ENCODE assay signal across 2 cellular contexts in genomic region chr1:248871837-248872401, GRCh38.
TF ChIP-seq lines count a peak whose summit lies in the region.

No MANE protein-coding gene starts in this region.

TF ChIP-seq in SK-N-SH, 30 proteins besides CTCF, POLR2A, EP300 and RAD21:
- TF ChIP-seq REST (IDR thresholded peaks at IDR 0.05; ENCODE audit: low read depth, low read length) (no peak), FOXM1 (IDR thresholded peaks at IDR 0.05; ENCODE audit: low read depth) (no peak), ZBTB33 (IDR thresholded peaks at IDR 0.05; ENCODE audit: borderline replicate concordance, low read depth) (no peak), GATA2 (CRISPR knock-in tag; IDR thresholded peaks at IDR 0.05) (no peak), RFX5 (IDR thresholded peaks at IDR 0.05; ENCODE audit: low read length) (no peak), ELF1 (IDR thresholded peaks at IDR 0.05) (no peak), USF2 (IDR thresholded peaks at IDR 0.05; ENCODE audit: borderline replicate concordance, low read depth, low read length) (no peak), SMC3 (IDR thresholded peaks at IDR 0.05; ENCODE audit: low read depth, low read length) (no peak), POLR2AphosphoS5 (IDR thresholded peaks at IDR 0.05; ENCODE audit: low read depth, low read length) (no peak), YY1 (IDR thresholded peaks at IDR 0.05; ENCODE audit: low read depth) (no peak), TAF1 (IDR thresholded peaks at IDR 0.05; ENCODE audit: borderline replicate concordance, low read depth, low read length) (no peak), FOSL2 (IDR thresholded peaks at IDR 0.05; ENCODE audit: borderline replicate concordance, low read depth) (no peak), JUND (IDR thresholded peaks at IDR 0.05) (no peak), MXI1 (IDR thresholded peaks at IDR 0.05; ENCODE audit: low read depth, low read length) (no peak), TCF12 (IDR thresholded peaks at IDR 0.05) (no peak), FOXJ3 (CRISPR knock-in tag; IDR thresholded peaks at IDR 0.05) (no peak)
- TF ChIP-seq, protein P1, sequence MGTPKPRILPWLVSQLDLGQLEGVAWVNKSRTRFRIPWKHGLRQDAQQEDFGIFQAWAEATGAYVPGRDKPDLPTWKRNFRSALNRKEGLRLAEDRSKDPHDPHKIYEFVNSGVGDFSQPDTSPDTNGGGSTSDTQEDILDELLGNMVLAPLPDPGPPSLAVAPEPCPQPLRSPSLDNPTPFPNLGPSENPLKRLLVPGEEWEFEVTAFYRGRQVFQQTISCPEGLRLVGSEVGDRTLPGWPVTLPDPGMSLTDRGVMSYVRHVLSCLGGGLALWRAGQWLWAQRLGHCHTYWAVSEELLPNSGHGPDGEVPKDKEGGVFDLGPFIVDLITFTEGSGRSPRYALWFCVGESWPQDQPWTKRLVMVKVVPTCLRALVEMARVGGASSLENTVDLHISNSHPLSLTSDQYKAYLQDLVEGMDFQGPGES (IDR thresholded peaks at IDR 0.05; ENCODE audit: low read depth, low read length) = no peak

TF ChIP-seq in SK-N-SH treated with all-trans-retinoic acid at 6 μM for 48 hours, 23 proteins besides CTCF, POLR2A, EP300 and RAD21 (continued from another document):
- TF ChIP-seq, protein P2, sequence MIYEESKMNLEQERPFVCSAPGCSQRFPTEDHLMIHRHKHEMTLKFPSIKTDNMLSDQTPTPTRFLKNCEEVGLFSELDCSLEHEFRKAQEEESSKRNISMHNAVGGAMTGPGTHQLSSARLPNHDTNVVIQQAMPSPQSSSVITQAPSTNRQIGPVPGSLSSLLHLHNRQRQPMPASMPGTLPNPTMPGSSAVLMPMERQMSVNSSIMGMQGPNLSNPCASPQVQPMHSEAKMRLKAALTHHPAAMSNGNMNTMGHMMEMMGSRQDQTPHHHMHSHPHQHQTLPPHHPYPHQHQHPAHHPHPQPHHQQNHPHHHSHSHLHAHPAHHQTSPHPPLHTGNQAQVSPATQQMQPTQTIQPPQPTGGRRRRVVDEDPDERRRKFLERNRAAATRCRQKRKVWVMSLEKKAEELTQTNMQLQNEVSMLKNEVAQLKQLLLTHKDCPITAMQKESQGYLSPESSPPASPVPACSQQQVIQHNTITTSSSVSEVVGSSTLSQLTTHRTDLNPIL (CRISPR knock-in tag; IDR thresholded peaks at IDR 0.05; ENCODE audit: low read depth) = no peak
- TF ChIP-seq TSHZ2 (CRISPR knock-in tag; IDR thresholded peaks at IDR 0.05) = no peak
- TF ChIP-seq ZNF8 (CRISPR knock-in tag; IDR thresholded peaks at IDR 0.05) = no peak
- TF ChIP-seq SNAI2 (CRISPR knock-in tag; IDR thresholded peaks at IDR 0.05) = no peak
- no peak for TF ChIP-seq TOX (CRISPR knock-in tag; IDR thresholded peaks at IDR 0.05; ENCODE audit: borderline replicate concordance)
